In genomic region chr4:164931551-164932324, GRCh38 we compare ENCODE assay signal across 26 cellular contexts. TPM values are rescaled to one million over a fixed set of nuclear protein-coding genes. Genes with fewer than 3 reads are reported as not detected.
A peak's percentile ranks its signal among the peaks of the same experiment; 100 is the strongest.
DNase-seq lines count a peak whose midpoint lies in the region; ATAC-seq, FAIRE-seq and TF ChIP-seq lines count a peak whose summit lies in the region.
"Had no signal": no experiment of that assay in that cellular context is flagged by ENCODE, and none has a peak within 500 bp of the region (broad histone marks: within the 10 kb centered on the region; RNA-seq: fewer than 3 reads in every experiment).

No MANE protein-coding gene starts in this region.

- DNase-seq in SK-N-SH (no peak), RWPE2 (ENCODE audit: low spot score) (no peak), glomerular visceral epithelial cell (ENCODE audit: extremely low spot score) (peak; percentile 4), urothelium cell line (ENCODE audit: low spot score) (peak; percentile 49), DMS153 treated with DMSO at 0.1 percent for 48 hours (lab: John Stamatoyannopoulos, UW; ENCODE audit: unreplicated experiment) (no peak)
- no peak for DNase-seq in naive thymus-derived CD8-positive, alpha-beta T cell
- no peak for DNase-seq in activated CD4-positive, alpha-beta memory T cell treated with anti-CD3 and anti-CD28 coated beads, Interleukin-2, amount 10 ng/mL, durations not matched to agents 7 days and 5 days
- DNase-seq: activated CD4-positive, CD25-positive, alpha-beta regulatory T cell treated with anti-CD3 and anti-CD28 coated beads, Interleukin-2, amount 50 U/mL, for 72 hours; activated CD8-positive, alpha-beta memory T cell treated with anti-CD3 and anti-CD28 coated beads, Interleukin-2, amount 10 ng/mL, durations not matched to agents 7 days and 5 days; KBM-7; NCI-H1048; NCI-H2029 treated with DMSO at 0.1 percent for 48 hours; NCI-H524 treated with DMSO at 0.1 percent for 48 hours; psoas muscle; stimulated activated CD4-positive, alpha-beta T cell treated with anti-CD3 and anti-CD28 coated beads, Interleukin-4, amount 100 ng/mL, for 24 hours; upper lobe of left lung had no signal

- H3K9me3 ChIP-seq in SK-N-SH (no peaks in the 10 kb centered on the region), RWPE2 (ENCODE audit: severe bottlenecking) (no peaks in the 10 kb centered on the region)
- H3K9me3 ChIP-seq: psoas muscle, SJCRH30, upper lobe of left lung had no signal

- H3K27me3 Mint-ChIP-seq in naive thymus-derived CD8-positive, alpha-beta T cell, result peaks cover 3 to 38% (median 9%) of the 10 kb centered on the region in 5 donors
- no peaks in the 10 kb centered on the region for H3K27me3 Mint-ChIP-seq in activated CD4-positive, alpha-beta memory T cell treated with anti-CD3 and anti-CD28 coated beads, Interleukin-2, amount 10 ng/mL, durations not matched to agents 7 days and 5 days
- H3K27me3 Mint-ChIP-seq: activated CD8-positive, alpha-beta memory T cell treated with anti-CD3 and anti-CD28 coated beads, Interleukin-2, amount 10 ng/mL, durations not matched to agents 7 days and 5 days had no signal

- H3K9ac ChIP-seq in SK-N-SH, result no peak overlapping the region
- H3K9ac ChIP-seq: BLaER1 treated with 17β-estradiol and CSF1 and Interleukin-3, amounts not matched to agents 10 nM and 100 nM had no signal

- TF ChIP-seq CTCF in SK-N-SH (IDR thresholded peaks at IDR 0.05) (no peak), RWPE2 (IDR thresholded peaks at IDR 0.05; ENCODE audit: poor library complexity, severe bottlenecking) (no peak)

- H3K4me3 ChIP-seq in SK-N-SH (ENCODE audit: low read depth in 2 of 2, low read length in 1 of 2) (no peak overlapping the region), RWPE2 (ENCODE audit: severe bottlenecking) (no peak overlapping the region)
- H3K4me3 ChIP-seq: BLaER1 treated with 17β-estradiol and CSF1 and Interleukin-3, amounts not matched to agents 10 nM and 100 nM; hepatocyte; psoas muscle; SJCRH30; upper lobe of left lung had no signal

- no peaks in the 10 kb centered on the region for H3K4me1 Mint-ChIP-seq in naive thymus-derived CD8-positive, alpha-beta T cell
- H3K4me1 Mint-ChIP-seq in activated CD4-positive, alpha-beta memory T cell treated with anti-CD3 and anti-CD28 coated beads, Interleukin-2, amount 10 ng/mL, durations not matched to agents 7 days and 5 days, result no peaks in the 10 kb centered on the region
- H3K4me1 Mint-ChIP-seq: activated CD8-positive, alpha-beta memory T cell treated with anti-CD3 and anti-CD28 coated beads, Interleukin-2, amount 10 ng/mL, durations not matched to agents 7 days and 5 days; activated T-helper 17 cell treated with anti-CD3 and anti-CD28 coated beads, Interleukin-2, amount 50 U/mL, for 72 hours had no signal

- H3K9me2 ChIP-seq in SK-N-SH, result no peaks in the 10 kb centered on the region

- H3K27me3 ChIP-seq in SK-N-SH (ENCODE audit: insufficient read depth) (no peaks in the 10 kb centered on the region; the same call in 1 of the 2 replicates), RWPE2 (ENCODE audit: insufficient read depth, poor library complexity, severe bottlenecking) (no peaks in the 10 kb centered on the region)
- H3K27me3 ChIP-seq: BLaER1 treated with 17β-estradiol and CSF1 and Interleukin-3, amounts not matched to agents 10 nM and 100 nM; hepatocyte; SJCRH30; upper lobe of left lung had no signal

- H3K4me3 Mint-ChIP-seq in naive thymus-derived CD8-positive, alpha-beta T cell, result no peak overlapping the region
- H3K4me3 Mint-ChIP-seq in activated CD4-positive, alpha-beta memory T cell treated with anti-CD3 and anti-CD28 coated beads, Interleukin-2, amount 10 ng/mL, durations not matched to agents 7 days and 5 days, result no peak overlapping the region
- H3K4me3 Mint-ChIP-seq: activated CD8-positive, alpha-beta memory T cell treated with anti-CD3 and anti-CD28 coated beads, Interleukin-2, amount 10 ng/mL, durations not matched to agents 7 days and 5 days; activated T-helper 17 cell treated with anti-CD3 and anti-CD28 coated beads, Interleukin-2, amount 50 U/mL, for 72 hours; T-helper 2 cell treated with Interferon-gamma antibody and Interleukin-4, amounts not matched to agents 5 μg/mL and 100 μg/mL, for 36 hours had no signal

- CTCF ChIA-PET in SK-N-SH (lab: Yijun Ruan, JAX), result no interaction called here
- CTCF ChIA-PET in activated CD4-positive, alpha-beta memory T cell treated with anti-CD3 and anti-CD28 coated beads, Interleukin-2, amount 10 ng/mL, durations not matched to agents 7 days and 5 days (lab: Charles Lee), result no interaction called here

- no peak overlapping the region for H3K27ac Mint-ChIP-seq in naive thymus-derived CD8-positive, alpha-beta T cell
- no peak overlapping the region for H3K27ac Mint-ChIP-seq in activated CD4-positive, alpha-beta memory T cell treated with anti-CD3 and anti-CD28 coated beads, Interleukin-2, amount 10 ng/mL, durations not matched to agents 7 days and 5 days
- H3K27ac Mint-ChIP-seq: activated CD8-positive, alpha-beta memory T cell treated with anti-CD3 and anti-CD28 coated beads, Interleukin-2, amount 10 ng/mL, durations not matched to agents 7 days and 5 days; activated T-helper 17 cell treated with anti-CD3 and anti-CD28 coated beads, Interleukin-2, amount 50 U/mL, for 72 hours; T-helper 2 cell treated with Interferon-gamma antibody and Interleukin-4, amounts not matched to agents 5 μg/mL and 100 μg/mL, for 36 hours had no signal

- TF ChIP-seq EP300 in SK-N-SH (IDR thresholded peaks at IDR 0.05; ENCODE audit: borderline replicate concordance in 1 of 2, low read depth in 1 of 2, low read length in 1 of 2), result no peak

- no peak for FAIRE-seq in urothelium cell line (lab: Jason Lieb, UNC)
- FAIRE-seq: GM12892 had no signal

- POLR2A ChIA-PET in SK-N-SH (lab: Yijun Ruan, JAX), result no interaction called here
- POLR2A ChIA-PET in naive thymus-derived CD8-positive, alpha-beta T cell (lab: Charles Lee), result no interaction called here
- POLR2A ChIA-PET in activated CD4-positive, alpha-beta memory T cell treated with anti-CD3 and anti-CD28 coated beads, Interleukin-2, amount 10 ng/mL, durations not matched to agents 7 days and 5 days (lab: Charles Lee), result no interaction called here

- H3K36me3 Mint-ChIP-seq in naive thymus-derived CD8-positive, alpha-beta T cell, result no peaks in the 10 kb centered on the region
- no peaks in the 10 kb centered on the region for H3K36me3 Mint-ChIP-seq in activated CD4-positive, alpha-beta memory T cell treated with anti-CD3 and anti-CD28 coated beads, Interleukin-2, amount 10 ng/mL, durations not matched to agents 7 days and 5 days (ENCODE audit: low read depth)
- H3K36me3 Mint-ChIP-seq: activated CD8-positive, alpha-beta memory T cell treated with anti-CD3 and anti-CD28 coated beads, Interleukin-2, amount 10 ng/mL, durations not matched to agents 7 days and 5 days had no signal

- no peak for TF ChIP-seq RAD21 in SK-N-SH (IDR thresholded peaks at IDR 0.05; ENCODE audit: low read length)

- H3K27ac ChIP-seq in SK-N-SH (ENCODE audit: low read depth in 2 of 2, low read length in 1 of 2), result no peak overlapping the region
- no peak overlapping the region for H3K27ac ChIP-seq in RWPE2 (ENCODE audit: poor library complexity, severe bottlenecking)
- H3K27ac ChIP-seq: 22Rv1; BLaER1 treated with 17β-estradiol and CSF1 and Interleukin-3, amounts not matched to agents 10 nM and 100 nM; hepatocyte; psoas muscle; SJCRH30; upper lobe of left lung had no signal

- WGBS in SK-N-SH (ENCODE audit: low lambda C conversion rate), result 6% methylated on average over 5 of the region's 5 CpGs

- H3K36me3 ChIP-seq in SK-N-SH (replicated peaks in 1 of 2; ENCODE audit: control insufficient read depth in 1 of 2, insufficient read depth in 2 of 2, low read length in 1 of 2) (no peaks in the 10 kb centered on the region), RWPE2 (ENCODE audit: low read depth) (no peaks in the 10 kb centered on the region)
- H3K36me3 ChIP-seq: BLaER1 treated with 17β-estradiol and CSF1 and Interleukin-3, amounts not matched to agents 10 nM and 100 nM; SJCRH30; upper lobe of left lung had no signal

- ATAC-seq in SK-N-SH treated with all-trans-retinoic acid at 6 μM for 48 hours (peak; percentile 30; the same call in 2 of the 3 replicates), RWPE2 (ENCODE audit: low read depth) (peak; percentile 12; the same call in 1 of the 3 replicates)
- no peak for ATAC-seq in naive thymus-derived CD8-positive, alpha-beta T cell
- ATAC-seq: activated CD8-positive, alpha-beta memory T cell treated with anti-CD3 and anti-CD28 coated beads, Interleukin-2, amount 10 ng/mL, durations not matched to agents 7 days and 5 days; activated T-helper 17 cell treated with anti-CD3 and anti-CD28 coated beads, Interleukin-2, amount 50 U/mL, for 72 hours; psoas muscle had no signal

- H3K4me2 ChIP-seq in SK-N-SH, result no peak overlapping the region
- H3K4me2 ChIP-seq: BLaER1 treated with 17β-estradiol and CSF1 and Interleukin-3, amounts not matched to agents 10 nM and 100 nM; hepatocyte had no signal

- no peaks in the 10 kb centered on the region for H3F3A ChIP-seq in SK-N-SH (replicated peaks; ENCODE audit: insufficient read depth)

- no peaks in the 10 kb centered on the region for H3K9me3 Mint-ChIP-seq in naive thymus-derived CD8-positive, alpha-beta T cell
- H3K9me3 Mint-ChIP-seq in activated CD4-positive, alpha-beta memory T cell treated with anti-CD3 and anti-CD28 coated beads, Interleukin-2, amount 10 ng/mL, durations not matched to agents 7 days and 5 days, result no peaks in the 10 kb centered on the region
- H3K9me3 Mint-ChIP-seq: activated T-helper 17 cell treated with anti-CD3 and anti-CD28 coated beads, Interleukin-2, amount 50 U/mL, for 72 hours; T-helper 2 cell treated with Interferon-gamma antibody and Interleukin-4, amounts not matched to agents 5 μg/mL and 100 μg/mL, for 36 hours had no signal

- no peak overlapping the region for H2AFZ ChIP-seq in SK-N-SH (ENCODE audit: low read depth)
- H2AFZ ChIP-seq: hepatocyte had no signal

- H4K20me1 ChIP-seq in SK-N-SH (ENCODE audit: insufficient read depth), result no peaks in the 10 kb centered on the region
- H4K20me1 ChIP-seq: BLaER1 treated with 17β-estradiol and CSF1 and Interleukin-3, amounts not matched to agents 10 nM and 100 nM had no signal

- H3K4me1 ChIP-seq in SK-N-SH (ENCODE audit: control insufficient read depth in 1 of 2, insufficient read depth in 2 of 2, low read depth in 1 of 2, low read length in 1 of 2), result no peaks in the 10 kb centered on the region
- peaks cover 3% of the 10 kb centered on the region for H3K4me1 ChIP-seq in RWPE2 (ENCODE audit: insufficient read depth, poor library complexity, severe bottlenecking)
- H3K4me1 ChIP-seq: psoas muscle, upper lobe of left lung had no signal

- H3K79me2 ChIP-seq in SK-N-SH (ENCODE audit: insufficient read depth), result no peaks in the 10 kb centered on the region
- H3K79me2 ChIP-seq: hepatocyte had no signal

RNA-seq across cellular contexts. Expression of gene TRIM61, which starts 45.7 kb away (rescaled TPM):
- polyA plus RNA-seq in SK-N-SH (2012; rRNA removed), result not detected in 2 replicates
- not detected in 2 replicates for polyA plus RNA-seq in SK-N-SH (2012; cell fraction: cytosol; rRNA removed)
- polyA plus RNA-seq in SK-N-SH (2012; cell fraction: nucleus; rRNA removed), result not detected in 2 replicates
- total RNA-seq in naive thymus-derived CD8-positive, alpha-beta T cell, result 1 to 10 TPM; 2.1 to 2.6 TPM
- polyA plus RNA-seq in naive thymus-derived CD8-positive, alpha-beta T cell, result 1 to 10 TPM; 1.4 to 1.7 (median 1.6) TPM
- total RNA-seq in activated CD4-positive, alpha-beta memory T cell treated with anti-CD3 and anti-CD28 coated beads, Interleukin-2, amount 10 ng/mL, durations not matched to agents 7 days and 5 days, result 1 to 10 TPM; 1.0 to 1.1 TPM
- total RNA-seq: hepatocyte, SJCRH30 had no signal
- polyA plus RNA-seq: hepatocyte, neural cell had no signal

RNA-seq across cellular contexts. Expression of gene APELA, which starts 54.8 kb away (rescaled TPM):
- not detected in 2 replicates for polyA plus RNA-seq in SK-N-SH (2012; rRNA removed)
- polyA plus RNA-seq in SK-N-SH (2012; cell fraction: cytosol; rRNA removed), result not detected in 2 replicates
- not detected in 2 replicates for polyA plus RNA-seq in SK-N-SH (2012; cell fraction: nucleus; rRNA removed)
- total RNA-seq in naive thymus-derived CD8-positive, alpha-beta T cell, result not detected
- not detected for polyA plus RNA-seq in naive thymus-derived CD8-positive, alpha-beta T cell
- total RNA-seq in activated CD4-positive, alpha-beta memory T cell treated with anti-CD3 and anti-CD28 coated beads, Interleukin-2, amount 10 ng/mL, durations not matched to agents 7 days and 5 days, result not detected
- total RNA-seq: activated CD8-positive, alpha-beta memory T cell treated with anti-CD3 and anti-CD28 coated beads, Interleukin-2, amount 10 ng/mL, durations not matched to agents 7 days and 5 days; activated T-helper 17 cell treated with anti-CD3 and anti-CD28 coated beads, Interleukin-2, amount 50 U/mL, for 72 hours; mesenteric fat pad; psoas muscle; SJCRH30 had no signal
- polyA plus RNA-seq: neural cell had no signal

Comparison
In these comparisons a context has a peak if more than half of its experiments do, and no peak if none do; other contexts are left out.
1. ATAC-seq: peak in SK-N-SH treated with all-trans-retinoic acid at 6 μM for 48 hours (single experiment) and RWPE2 (single experiment); none in naive thymus-derived CD8-positive, alpha-beta T cell (0 of 2).
2. DNase-seq: peak in glomerular visceral epithelial cell (single experiment) and urothelium cell line (single experiment); none in SK-N-SH (single experiment), RWPE2 (single experiment), naive thymus-derived CD8-positive, alpha-beta T cell (0 of 10), activated CD4-positive, alpha-beta memory T cell treated with anti-CD3 and anti-CD28 coated beads, Interleukin-2, amount 10 ng/mL, durations not matched to agents 7 days and 5 days (single experiment) and DMS153 treated with DMSO at 0.1 percent for 48 hours (single experiment).